ENCODE assay signal across 8 cellular contexts in the genomic region with DNA sequence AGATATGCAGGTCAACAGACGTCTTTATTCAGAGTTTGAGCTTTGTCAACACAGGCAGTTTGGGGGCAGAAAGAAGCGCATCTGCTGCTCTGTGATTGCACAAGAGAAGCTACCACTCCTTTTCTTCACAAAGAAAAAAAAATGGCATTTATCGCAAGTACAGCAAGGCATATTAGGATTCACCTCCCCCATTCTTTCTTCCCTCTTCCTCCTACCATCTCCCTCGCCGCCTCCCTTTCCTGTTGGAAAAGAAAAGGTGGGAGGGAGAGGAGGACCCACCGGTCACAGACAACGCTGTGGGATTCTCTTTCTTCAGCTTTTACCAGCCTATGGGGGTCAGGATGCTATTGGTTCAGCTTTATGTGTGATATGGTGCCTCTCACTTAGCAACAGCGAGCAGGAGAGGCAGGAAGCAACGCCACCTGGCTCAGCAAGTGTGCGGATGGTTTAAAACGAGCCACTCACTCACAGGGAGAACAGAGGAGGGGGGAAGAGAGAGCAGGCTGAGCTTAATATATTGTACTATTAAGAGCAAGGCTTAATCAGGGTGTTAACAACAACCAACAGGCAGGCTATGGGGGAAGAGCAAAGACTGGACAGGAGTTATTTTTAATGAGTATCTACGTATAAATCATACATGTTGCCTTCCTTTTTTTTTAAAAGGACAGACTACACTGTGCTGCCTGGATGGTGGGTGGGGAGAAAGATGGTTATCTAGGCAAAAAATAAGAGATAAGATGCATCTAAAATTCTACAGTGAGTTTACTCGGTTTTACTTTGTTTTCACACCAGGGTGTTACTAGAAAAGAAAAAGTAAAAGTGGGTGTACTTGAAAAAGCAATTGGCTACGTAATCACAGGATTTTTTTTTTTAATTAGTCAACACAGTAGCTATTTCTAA.
DNase-seq lines count a peak whose midpoint lies in the region; ATAC-seq, FAIRE-seq and TF ChIP-seq lines count a peak whose summit lies in the region.

No MANE protein-coding gene starts in this region.

- peak overlapping the region; percentile 93 for H3K4me3 Mint-ChIP-seq in T-helper 2 cell treated with Interferon-gamma antibody and Interleukin-4, amounts not matched to agents 5 μg/mL and 100 μg/mL, for 36 hours

- H3K27ac Mint-ChIP-seq in T-helper 2 cell treated with Interferon-gamma antibody and Interleukin-4, amounts not matched to agents 5 μg/mL and 100 μg/mL, for 36 hours: peak overlapping the region; percentile 96

- H3K4me1 Mint-ChIP-seq in T-helper 2 cell treated with Interferon-gamma antibody and Interleukin-4, amounts not matched to agents 5 μg/mL and 100 μg/mL, for 36 hours (ENCODE audit: low read depth): peaks cover 48% of the 10 kb centered on the region

- H3K36me3 Mint-ChIP-seq in T-helper 2 cell treated with Interferon-gamma antibody and Interleukin-4, amounts not matched to agents 5 μg/mL and 100 μg/mL, for 36 hours (ENCODE audit: low read depth): no peaks in the 10 kb centered on the region

- ATAC-seq in GM18909 (IDR thresholded peaks at IDR 0.05; ENCODE audit: poor library complexity, unreplicated experiment): peak; percentile 60
- peak; percentile 90 for ATAC-seq in sciatic nerve
- no peak for ATAC-seq in GM21825 (IDR thresholded peaks at IDR 0.05; ENCODE audit: unreplicated experiment)

- peak overlapping the region; percentile 80; the same call in 1 of the 2 replicates for H3K9ac ChIP-seq in iPS-20b (ENCODE audit: low read depth, low read length)

- peak; percentile 95 for DNase-seq in NCI-H1417 treated with DMSO at 0.1 percent for 48 hours (lab: John Stamatoyannopoulos, UW)
- DNase-seq in T-helper 2 cell treated with Interferon-gamma antibody and Interleukin-4, amounts not matched to agents 5 μg/mL and 100 μg/mL, for 36 hours (ENCODE audit: low spot score): peak; percentile 33
- DNase-seq in bronchial epithelial cell (ENCODE audit: low read depth): peak; percentile 30
- DNase-seq in sciatic nerve (ENCODE audit: low spot score): no peak

- peak overlapping the region; percentile 87 for H3K27ac ChIP-seq in 22Rv1
- H3K27ac ChIP-seq in iPS-20b (ENCODE audit: low read length): peak overlapping the region; percentile 81

- H3K36me3 ChIP-seq in bronchial epithelial cell (ENCODE audit: control insufficient read depth, insufficient read depth, low read length): no peaks in the 10 kb centered on the region
- no peaks in the 10 kb centered on the region for H3K36me3 ChIP-seq in iPS-20b (ENCODE audit: insufficient read depth, low read depth, low read length)

- FAIRE-seq in bronchial epithelial cell (lab: Jason Lieb, UNC): no peak

- intact Hi-C loops in sciatic nerve (cut with DNase I): no loop called here

- H3K27me3 ChIP-seq in bronchial epithelial cell (ENCODE audit: control insufficient read depth, insufficient read depth, low read length) (no peaks in the 10 kb centered on the region), iPS-20b (ENCODE audit: insufficient read depth, low read length) (no peaks in the 10 kb centered on the region)

- no peaks in the 10 kb centered on the region for H3K9me3 Mint-ChIP-seq in T-helper 2 cell treated with Interferon-gamma antibody and Interleukin-4, amounts not matched to agents 5 μg/mL and 100 μg/mL, for 36 hours

- H3K4me3 ChIP-seq in bronchial epithelial cell (ENCODE audit: low read depth, low read length): no peak overlapping the region
- peak overlapping the region; percentile 53 for H3K4me3 ChIP-seq in iPS-20b (ENCODE audit: low read length)

- peaks cover 44% of the 10 kb centered on the region; the same call in 1 of the 2 replicates for H3K4me1 ChIP-seq in iPS-20b (ENCODE audit: insufficient read depth, low read length)

- H3K9me3 ChIP-seq in iPS-20b (ENCODE audit: insufficient read depth, low read depth, low read length): no peaks in the 10 kb centered on the region

- peaks cover 35% of the 10 kb centered on the region for H3K27me3 Mint-ChIP-seq in T-helper 2 cell treated with Interferon-gamma antibody and Interleukin-4, amounts not matched to agents 5 μg/mL and 100 μg/mL, for 36 hours (ENCODE audit: low read depth)

- TF ChIP-seq CTCF in 22Rv1 (IDR thresholded peaks at IDR 0.05): peak; percentile 36
- TF ChIP-seq CTCF in bronchial epithelial cell (IDR thresholded peaks at IDR 0.05; ENCODE audit: insufficient read depth, low read length, severe bottlenecking): no peak
